8 cellular contexts compared by ENCODE assay signal in the genomic region with DNA sequence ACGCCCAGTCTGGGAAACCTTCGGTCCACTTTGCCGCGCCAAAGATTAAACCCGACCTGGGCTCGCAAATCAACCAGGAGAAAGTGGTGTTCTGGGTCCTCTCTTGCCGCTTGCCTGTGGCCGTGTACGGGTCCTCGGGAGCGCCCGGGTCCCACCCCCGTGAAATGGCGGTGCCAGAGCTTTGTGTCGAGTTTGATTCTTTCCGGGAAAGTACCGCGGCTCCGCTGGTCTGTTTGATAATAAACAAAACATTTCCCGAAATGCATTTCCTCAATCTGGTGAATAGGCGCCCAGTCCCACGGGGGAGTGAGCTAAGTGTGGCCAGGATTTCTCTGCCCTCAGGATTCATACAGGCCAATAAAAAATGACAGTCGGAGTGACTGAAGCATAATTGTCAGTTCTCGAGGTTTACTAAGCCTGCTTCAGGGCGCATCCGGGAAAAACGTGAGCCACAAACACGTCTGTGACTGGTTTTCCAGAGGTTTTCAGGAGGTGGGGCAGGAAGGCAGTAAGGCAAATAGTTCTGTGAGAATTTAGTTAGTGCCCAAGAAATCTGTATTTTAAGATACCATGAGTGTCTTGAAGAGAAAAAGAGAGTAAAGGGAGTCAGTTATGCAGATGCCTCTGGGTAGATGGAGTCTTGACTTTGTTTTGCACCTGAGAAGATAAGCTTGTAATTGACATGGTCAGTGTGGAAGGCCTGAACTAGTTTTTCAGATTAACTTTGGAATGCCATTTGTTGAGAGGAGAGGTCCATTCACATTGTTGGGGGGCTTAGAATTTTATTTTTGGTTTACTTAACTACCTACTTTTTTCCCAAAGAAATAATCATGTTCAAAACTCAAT. TPM values are rescaled to one million over a fixed set of nuclear protein-coding genes. Genes with fewer than 3 reads are reported as not detected.
DNase-seq lines count a peak whose midpoint lies in the region; ATAC-seq and TF ChIP-seq lines count a peak whose summit lies in the region.

No MANE protein-coding gene starts in this region.

- H3K9me3 ChIP-seq in liver (ENCODE audit: control insufficient read depth in 4 of 4, low read length in 3 of 4), result no peaks in the 10 kb centered on the region

- H3K27ac ChIP-seq in coronary artery (peak overlapping the region; percentile 96 to 99), liver (ENCODE audit: low read depth in 1 of 2, low read length in 2 of 2) (peak overlapping the region; percentile 98 to 99)

- TF ChIP-seq CTCF in coronary artery (IDR thresholded peaks at IDR 0.05), result no peak
- no peak for TF ChIP-seq CTCF in liver (IDR thresholded peaks at IDR 0.05; ENCODE audit: low read depth, low read length, missing input control)

- under 1% methylated on average over 28 of the region's 28 CpGs for WGBS in liver

- no peaks in the 10 kb centered on the region for H3K36me3 ChIP-seq in liver (ENCODE audit: control insufficient read depth in 4 of 4, insufficient read depth in 3 of 4, low read depth in 1 of 4, low read length in 3 of 4)

- TF ChIP-seq RAD21 in liver (IDR thresholded peaks at IDR 0.05), result peak; percentile 43 to 48

- H3K4me3 ChIP-seq in coronary artery, result peak overlapping the region; percentile 94
- peak overlapping the region; percentile 73 to 95 (median 91) for H3K4me3 ChIP-seq in liver (ENCODE audit: low read depth in 1 of 3, low read length in 3 of 3)

- DNase-seq in NCI-H510A treated with DMSO at 0.1 percent for 48 hours (lab: John Stamatoyannopoulos, UW) (peak; percentile 55), NCI-H510A (lab: John Stamatoyannopoulos, UW) (no peak), NCI-H1694 (lab: John Stamatoyannopoulos, UW) (peak; percentile 58), coronary artery (ENCODE audit: low spot score) (peak; percentile 83)
- DNase-seq in stimulated activated CD4-positive, alpha-beta T cell treated with anti-CD3 and anti-CD28 coated beads, Interleukin-4, amount 100 ng/mL, for 24 hours, result peak; percentile 76

- no peaks in the 10 kb centered on the region for H3K27me3 ChIP-seq in liver (ENCODE audit: control insufficient read depth in 4 of 4, insufficient read depth in 4 of 4, low read length in 3 of 4)

- peaks cover 4 to 34% (median 15%) of the 10 kb centered on the region in 4 donors for H3K4me1 ChIP-seq in liver (ENCODE audit: control insufficient read depth in 4 of 4, insufficient read depth in 4 of 4, low read length in 3 of 4)

- peak overlapping the region; percentile 93 to 96 for H3K9ac ChIP-seq in liver (ENCODE audit: low read depth in 1 of 2, low read length in 2 of 2)

- ATAC-seq in HG02840 (IDR thresholded peaks at IDR 0.05; ENCODE audit: low FRiP score, unreplicated experiment), result peak; percentile 32
- ATAC-seq in activated CD4-positive, CD25-positive, alpha-beta regulatory T cell treated with anti-CD3 and anti-CD28 coated beads, Interleukin-2, amount 50 U/mL, for 24 hours, result peak; percentile 39 to 50

TF ChIP-seq in liver, 16 proteins besides CTCF, POLR2A, EP300 and RAD21:
- peak in 1 of 2 donors; percentile 4 for TF ChIP-seq GABPA (IDR thresholded peaks at IDR 0.05 in 1 of 2, conservative IDR thresholded peaks at IDR 0.05 in 1 of 2)
- peak; percentile 16 for TF ChIP-seq SP1 (IDR thresholded peaks at IDR 0.05)
- peak in 1 of 2 donors; percentile 51 for TF ChIP-seq RXRA (IDR thresholded peaks at IDR 0.05)
- TF ChIP-seq, protein P1, sequence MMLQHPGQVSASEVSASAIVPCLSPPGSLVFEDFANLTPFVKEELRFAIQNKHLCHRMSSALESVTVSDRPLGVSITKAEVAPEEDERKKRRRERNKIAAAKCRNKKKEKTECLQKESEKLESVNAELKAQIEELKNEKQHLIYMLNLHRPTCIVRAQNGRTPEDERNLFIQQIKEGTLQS (IDR thresholded peaks at IDR 0.05), result no peak
- no peak for TF ChIP-seq HNF4G (IDR thresholded peaks at IDR 0.05)
- TF ChIP-seq FOXA2 (IDR thresholded peaks at IDR 0.05), result peak; percentile 23
- TF ChIP-seq ZBTB33 (IDR thresholded peaks at IDR 0.05), result peak; percentile 59
- peak; percentile 88 for TF ChIP-seq YY1 (IDR thresholded peaks at IDR 0.05)
- peak in 1 of 2 donors; percentile 69 for TF ChIP-seq EGR1 (IDR thresholded peaks at IDR 0.05; ENCODE audit: low read depth in 2 of 2)
- peak; percentile 80 for TF ChIP-seq MAX (IDR thresholded peaks at IDR 0.05)
- peak in 1 of 2 donors; percentile 37 for TF ChIP-seq HNF4A (conservative IDR thresholded peaks at IDR 0.05)
- peak; percentile 15 for TF ChIP-seq REST (IDR thresholded peaks at IDR 0.05)
- TF ChIP-seq TAF1 (conservative IDR thresholded peaks at IDR 0.05), result peak; percentile 78
- TF ChIP-seq JUND (IDR thresholded peaks at IDR 0.05), result no peak
- no peak for TF ChIP-seq NR2F2 (IDR thresholded peaks at IDR 0.05)
- no peak for TF ChIP-seq FOXA1 (IDR thresholded peaks at IDR 0.05)

RNA-seq across cellular contexts. Expression of gene IFNAR1, which starts 0.7 kb away (rescaled TPM):
- 10 to 100 TPM; 31.1 to 39.5 TPM for total RNA-seq in liver
- polyA plus RNA-seq in liver, result 10 to 100 TPM; 52.8 to 54.3 TPM

RNA-seq across cellular contexts. Expression of gene IL10RB, which starts 59.3 kb away (rescaled TPM):
- total RNA-seq in liver, result 10 to 100 TPM; 19.2 to 22.1 TPM
- polyA plus RNA-seq in liver, result 10 to 100 TPM; 16.1 to 18.5 TPM
